8 cellular contexts compared by ENCODE assay signal in the genomic region with DNA sequence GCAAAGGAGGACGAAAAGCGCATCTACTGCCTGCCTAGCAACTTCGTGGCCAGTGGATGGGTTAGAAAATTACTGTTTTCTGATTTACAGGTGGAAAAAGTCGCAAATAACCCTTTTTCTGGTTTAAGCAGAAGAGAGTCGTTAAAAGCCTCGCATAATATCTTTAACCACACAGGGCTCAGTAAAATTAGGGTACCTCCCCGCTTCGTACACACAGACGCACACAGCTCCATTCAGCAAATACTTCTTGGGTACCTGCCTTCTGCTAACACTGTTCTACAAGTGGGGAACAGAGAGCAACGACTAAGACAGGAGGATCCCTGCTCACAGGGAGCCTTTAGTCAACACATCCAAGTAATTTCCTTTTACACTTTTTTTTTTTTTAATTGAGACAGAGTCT. TPM values are rescaled to one million over a fixed set of nuclear protein-coding genes. Genes with fewer than 3 reads are reported as not detected.
A peak's percentile ranks its signal among the peaks of the same experiment; 100 is the strongest.
DNase-seq lines count a peak whose midpoint lies in the region; ATAC-seq and TF ChIP-seq lines count a peak whose summit lies in the region.

No MANE protein-coding gene starts in this region.

- intact Hi-C loops in cardiac septum (cut with DNase I): loop anchor here (10.0 kb wide), 1 partner anchor 227 kb away; a partner anchor contains a TSS
- intact Hi-C loops in uterus (cut with DNase I; ENCODE audit: low total_unique reads): no loop called here

- H3K4me2 ChIP-seq in KMS-11: peak overlapping the region; percentile 71

- TF ChIP-seq CTCF in right atrium auricular region (IDR thresholded peaks at IDR 0.05): no peak
- TF ChIP-seq CTCF in KMS-11 (conservative IDR thresholded peaks at IDR 0.05; ENCODE audit: low read depth, low read length): no peak
- TF ChIP-seq CTCF in astrocyte of the spinal cord (IDR thresholded peaks at IDR 0.05; ENCODE audit: low read depth, low read length): no peak
- TF ChIP-seq CTCF in lung (IDR thresholded peaks at IDR 0.05; ENCODE audit: control extremely low read depth, extremely low read depth): no peak
- no peak for TF ChIP-seq CTCF in uterus (IDR thresholded peaks at IDR 0.05)

- H3K27ac ChIP-seq in right atrium auricular region (peak overlapping the region; percentile 81 to 84), KMS-11 (peak overlapping the region; percentile 69), lung (ENCODE audit: low read depth in 1 of 2, low read length in 1 of 2) (peak overlapping the region; percentile 65 to 82), uterus (peak overlapping the region; percentile 74 to 79)

- H3K27me3 ChIP-seq in right atrium auricular region (no peaks in the 10 kb centered on the region), KMS-11 (ENCODE audit: insufficient read depth, low read depth) (no peaks in the 10 kb centered on the region), lung (ENCODE audit: control insufficient read depth, insufficient read depth) (no peaks in the 10 kb centered on the region), uterus (no peaks in the 10 kb centered on the region)

- H3K4me3 ChIP-seq in right atrium auricular region: peak overlapping the region; percentile 75 to 86
- peak overlapping the region; percentile 51 for H3K4me3 ChIP-seq in KMS-11 (IDR thresholded peaks at IDR 0.05; ENCODE audit: insufficient read depth, low read depth, low read length)
- peak overlapping the region; percentile 92 for H3K4me3 ChIP-seq in astrocyte of the spinal cord (ENCODE audit: low read depth, low read length)
- H3K4me3 ChIP-seq in lung: peak overlapping the region; percentile 73
- H3K4me3 ChIP-seq in uterus: peak overlapping the region; percentile 69 to 80

- in situ Hi-C loops in astrocyte of the spinal cord (cut with HindIII; ENCODE audit: low sequenced_read_pairs): no loop called here

- H3K36me3 ChIP-seq in right atrium auricular region: peaks cover 9% of the 10 kb centered on the region
- H3K36me3 ChIP-seq in KMS-11 (ENCODE audit: insufficient read depth): no peaks in the 10 kb centered on the region
- H3K36me3 ChIP-seq in lung (ENCODE audit: control insufficient read depth in 2 of 2, insufficient read depth in 2 of 2, low read length in 2 of 2): no peaks in the 10 kb centered on the region
- no peaks in the 10 kb centered on the region for H3K36me3 ChIP-seq in uterus

- peak overlapping the region; percentile 88 for H3K9ac ChIP-seq in KMS-11

- DNase-seq in right atrium auricular region (ENCODE audit: low spot score): no peak
- DNase-seq in cardiac septum (ENCODE audit: low spot score): no peak
- no peak for DNase-seq in astrocyte of the spinal cord (ENCODE audit: low read depth, low spot score)
- no peak for DNase-seq in lung (ENCODE audit: low spot score)
- no peak for DNase-seq in uterus
- DNase-seq in inferior parietal cortex (ENCODE audit: extremely low spot score): no peak

- H4K20me1 ChIP-seq in KMS-11 (ENCODE audit: insufficient read depth): no peaks in the 10 kb centered on the region

- no peaks in the 10 kb centered on the region for H3K79me2 ChIP-seq in KMS-11 (ENCODE audit: insufficient read depth, low read depth)

- H3K4me1 ChIP-seq in right atrium auricular region: peaks cover 0 to 7% of the 10 kb centered on the region in 2 donors
- H3K4me1 ChIP-seq in KMS-11 (ENCODE audit: low read depth, poor library complexity, severe bottlenecking): peaks cover 14% of the 10 kb centered on the region
- H3K4me1 ChIP-seq in lung (ENCODE audit: control insufficient read depth in 2 of 2, insufficient read depth in 2 of 2, low read length in 2 of 2): peaks cover 0 to 3% of the 10 kb centered on the region in 2 donors
- H3K4me1 ChIP-seq in uterus: no peaks in the 10 kb centered on the region

- no peak for TF ChIP-seq POLR2A in uterus (IDR thresholded peaks at IDR 0.05)

- ATAC-seq in lung (ENCODE audit: insufficient read depth, low FRiP score) (no peak), GM19328 (IDR thresholded peaks at IDR 0.05; ENCODE audit: unreplicated experiment) (no peak)

- peak overlapping the region; percentile 99 for H2AFZ ChIP-seq in KMS-11 (ENCODE audit: low read depth)

- H3K9me3 ChIP-seq in right atrium auricular region (no peaks in the 10 kb centered on the region), lung (ENCODE audit: control insufficient read depth in 2 of 2, insufficient read depth in 1 of 2, low read length in 1 of 2) (no peaks in the 10 kb centered on the region), uterus (no peaks in the 10 kb centered on the region)

- WGBS in lung, 2 donors: 2 to 5% methylated on average over 10 of the region's 10 CpGs

RNA-seq across cellular contexts. Expression of a gene that starts 0.7 kb away (rescaled TPM):
- total RNA-seq in right atrium auricular region (1 to 10 TPM; 4.1 to 4.7 TPM), cardiac septum (3.4 TPM), lung (10 to 100 TPM in 1 of 2 donors, 1 to 10 TPM in 1; 8.3 to 25.3 TPM), uterus (10 to 100 TPM in 3 of 4 donors, 1 to 10 TPM in 1; 3.8 to 23.6 (median 15.2) TPM)
- polyA plus RNA-seq in lung: 10 to 100 TPM in 1 of 2 donors, 1 to 10 TPM in 1; 8.2 to 15.2 TPM

RNA-seq across cellular contexts. Expression of a gene that starts 45.8 kb away (rescaled TPM):
- 1 to 10 TPM in 1 of 2 donors, under 1 TPM in 1; 0.48 to 1.1 TPM for total RNA-seq in right atrium auricular region
- 0.30 TPM for total RNA-seq in cardiac septum
- total RNA-seq in lung: under 1 TPM in 1 of 2 donors, not detected in 1; 0.26 TPM
- polyA plus RNA-seq in lung: under 1 TPM in 1 of 2 donors, not detected in 1; 0.01 TPM
- total RNA-seq in uterus: 1 to 10 TPM in 1 of 4 donors, under 1 TPM in 1, not detected in 2; 0.34 to 1.4 TPM
